Comparison of ENCODE assay signal across 8 cellular contexts in the genomic region with DNA sequence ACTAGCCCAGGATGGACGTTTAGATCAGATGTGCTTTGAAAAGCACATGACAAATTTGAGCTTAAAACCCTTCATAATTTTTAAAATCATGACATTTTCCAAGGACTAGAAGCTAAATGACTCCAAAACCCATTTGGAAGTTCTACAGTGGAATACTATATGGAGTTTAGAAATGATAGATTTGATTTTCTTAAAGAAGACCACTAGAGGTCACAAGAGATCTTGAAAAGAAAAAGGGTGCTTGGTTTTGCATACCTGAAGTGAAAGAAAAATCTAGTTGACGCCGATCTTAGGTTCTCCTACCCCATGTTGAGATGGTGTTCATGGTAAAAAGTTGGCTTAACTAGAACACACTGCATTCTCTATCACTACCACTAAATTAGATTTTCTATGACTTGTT. TPM values are rescaled to one million over a fixed set of nuclear protein-coding genes. Genes with fewer than 3 reads are reported as not detected.
A peak's percentile ranks its signal among the peaks of the same experiment; 100 is the strongest.
DNase-seq lines count a peak whose midpoint lies in the region; ATAC-seq and TF ChIP-seq lines count a peak whose summit lies in the region.

No MANE protein-coding gene starts in this region.

- H3K9me3 ChIP-seq in PC-9 (ENCODE audit: insufficient read depth, low read depth), result no peaks in the 10 kb centered on the region

- no peak overlapping the region for H3K27ac Mint-ChIP-seq in activated T-cell treated with anti-CD3 and anti-CD28 coated beads, Interleukin-2, amount 50 U/mL, for 72 hours
- no peak overlapping the region for H3K27ac Mint-ChIP-seq in mesothelial cell of epicardium

- no peak overlapping the region for H3K27ac ChIP-seq in PC-9

- intact Hi-C loops in PC-9 (cut with micrococcal nuclease; ENCODE audit: unreplicated experiment), result loop anchor here (2.0 to 10.0 kb wide), 4 partner anchors 154 to 741 kb away; no protein-coding TSS in a partner anchor

- POLR2A ChIA-PET in PC-9 (lab: Charles Lee; ENCODE audit: unreplicated experiment), result no interaction called here

- H3K4me2 ChIP-seq in PC-9, result peak overlapping the region; percentile 65

- no peaks in the 10 kb centered on the region for H3K36me3 ChIP-seq in PC-9 (ENCODE audit: low read depth)

- H3K27me3 ChIP-seq in PC-9 (ENCODE audit: insufficient read depth, low read depth), result peaks cover 14% of the 10 kb centered on the region

- no peak for DNase-seq in activated T-cell treated with anti-CD3 and anti-CD28 coated beads, Interleukin-2, amount 50 U/mL, for 72 hours
- DNase-seq in activated T-cell treated with anti-CD3 and anti-CD28 coated beads for 4 hours (no peak), M059J (ENCODE audit: low read depth) (peak; percentile 72), PC-9 (peak in 1 of 2 experiments; percentile 46), dermis microvascular lymphatic vessel endothelial cell (ENCODE audit: low read depth in 2 of 2) (peak; percentile 4 to 22), mesothelial cell of epicardium (ENCODE audit: low spot score in 2 of 2, unreplicated experiment in 2 of 2) (no peak), T-helper 1 cell (no peak)

- no TSS peak for BruUV-seq in PC-9 (replicated peaks; lab: Mats Ljungman, UMichigan)

- ATAC-seq in activated T-cell treated with anti-CD3 and anti-CD28 coated beads, Interleukin-2, amount 50 U/mL, for 72 hours (replicated peaks in 1 of 2), result peak; percentile 32 to 41
- no peak for ATAC-seq in HG03442 (IDR thresholded peaks at IDR 0.05; ENCODE audit: unreplicated experiment)

- H3K9me3 Mint-ChIP-seq in activated T-cell treated with anti-CD3 and anti-CD28 coated beads, Interleukin-2, amount 50 U/mL, for 72 hours, result no peaks in the 10 kb centered on the region
- H3K9me3 Mint-ChIP-seq in mesothelial cell of epicardium, result no peaks in the 10 kb centered on the region

- H3K9me2 ChIP-seq in PC-9 (ENCODE audit: insufficient read depth), result no peaks in the 10 kb centered on the region

- no peaks in the 10 kb centered on the region for H3K4me1 ChIP-seq in PC-9 (replicated peaks; ENCODE audit: insufficient read depth)

- H2AFZ ChIP-seq in PC-9, result peak overlapping the region; percentile 59; the same call in 1 of the 2 replicates

- H4K20me1 ChIP-seq in PC-9 (ENCODE audit: insufficient read depth), result no peaks in the 10 kb centered on the region

- H3K27me3 Mint-ChIP-seq in activated T-cell treated with anti-CD3 and anti-CD28 coated beads, Interleukin-2, amount 50 U/mL, for 72 hours (ENCODE audit: low read depth), result peaks cover 40% of the 10 kb centered on the region
- peaks cover 45% of the 10 kb centered on the region for H3K27me3 Mint-ChIP-seq in mesothelial cell of epicardium (ENCODE audit: low read depth)

- no peaks in the 10 kb centered on the region for H3K79me2 ChIP-seq in PC-9 (ENCODE audit: low read depth)

- CTCF ChIA-PET in PC-9 (lab: Charles Lee), result interaction anchor here (0.8 kb wide), 1 partner anchor 510 kb away, joined by 5 read pairs; no protein-coding TSS in a partner anchor

- TF ChIP-seq CTCF in PC-9 (conservative IDR thresholded peaks at IDR 0.05) (peak; percentile 72), mesothelial cell of epicardium (IDR thresholded peaks at IDR 0.05; ENCODE audit: unreplicated experiment) (peak; percentile 55)

- H3K4me1 Mint-ChIP-seq in activated T-cell treated with anti-CD3 and anti-CD28 coated beads, Interleukin-2, amount 50 U/mL, for 72 hours (ENCODE audit: low read depth), result no peaks in the 10 kb centered on the region
- peaks cover 15% of the 10 kb centered on the region for H3K4me1 Mint-ChIP-seq in mesothelial cell of epicardium

- H3K36me3 Mint-ChIP-seq in activated T-cell treated with anti-CD3 and anti-CD28 coated beads, Interleukin-2, amount 50 U/mL, for 72 hours (ENCODE audit: insufficient read depth in 2 of 2), result no peaks in the 10 kb centered on the region
- H3K36me3 Mint-ChIP-seq in mesothelial cell of epicardium, result no peaks in the 10 kb centered on the region

- H3F3A ChIP-seq in PC-9 (ENCODE audit: insufficient read depth, low read depth), result no peaks in the 10 kb centered on the region

- H3K4me3 Mint-ChIP-seq in activated T-cell treated with anti-CD3 and anti-CD28 coated beads, Interleukin-2, amount 50 U/mL, for 72 hours, result no peak overlapping the region
- H3K4me3 Mint-ChIP-seq in mesothelial cell of epicardium, result no peak overlapping the region

- H3K4me3 ChIP-seq in PC-9, result no peak overlapping the region; the same call in 1 of the 2 replicates

RNA-seq across cellular contexts. Expression of gene CFAP61, which starts 31.5 kb away (rescaled TPM):
- not detected for total RNA-seq in activated T-cell treated with anti-CD3 and anti-CD28 coated beads, Interleukin-2, amount 50 U/mL, for 72 hours
- total RNA-seq in M059J (2014; rRNA removed; shearing (Covaris generic)), result 1.3 TPM in 1 of 2 replicates, not detected in the other
- 1.7 and 2.6 TPM in 2 replicates for total RNA-seq in PC-9 (2021)
- not detected in 2 replicates for total RNA-seq in dermis microvascular lymphatic vessel endothelial cell
- 0.45 to 0.62 TPM in 2 of 3 replicates, not detected in the other for total RNA-seq in mesothelial cell of epicardium

RNA-seq across cellular contexts. Expression of gene CRNKL1, which starts 31.5 kb away (rescaled TPM):
- 10 to 100 TPM; 22.3 to 27.9 TPM for total RNA-seq in activated T-cell treated with anti-CD3 and anti-CD28 coated beads, Interleukin-2, amount 50 U/mL, for 72 hours
- total RNA-seq in M059J (2014; rRNA removed; shearing (Covaris generic)), result 32.7 and 44.2 TPM in 2 replicates
- total RNA-seq in PC-9 (2021) (24.8 and 33.0 TPM in 2 replicates), dermis microvascular lymphatic vessel endothelial cell (18.7 and 20.4 TPM in 2 replicates), mesothelial cell of epicardium (23.9 to 27.8 TPM (median 26.5 TPM) in 3 replicates)

Comparison
In these comparisons a context has a peak if more than half of its experiments do, and no peak if none do; other contexts are left out.
1. DNase-seq: peak in M059J (single experiment) and dermis microvascular lymphatic vessel endothelial cell (2 of 2); none in activated T-cell treated with anti-CD3 and anti-CD28 coated beads, Interleukin-2, amount 50 U/mL, for 72 hours (0 of 2), activated T-cell treated with anti-CD3 and anti-CD28 coated beads for 4 hours (single experiment), mesothelial cell of epicardium (0 of 2) and T-helper 1 cell (0 of 5).